Comparison of ENCODE assay signal across 22 cellular contexts in genomic region chr7:4091767-4092166, GRCh38.
DNase-seq lines count a peak whose midpoint lies in the region; ATAC-seq, FAIRE-seq and TF ChIP-seq lines count a peak whose summit lies in the region.
"Had no signal": no experiment of that assay in that cellular context is flagged by ENCODE, and none has a peak within 500 bp of the region (broad histone marks: within the 10 kb centered on the region; RNA-seq: fewer than 3 reads in every experiment).

No MANE protein-coding gene starts in this region.

- no peak for ATAC-seq in GM19023 (IDR thresholded peaks at IDR 0.05; ENCODE audit: unreplicated experiment)

- no peaks in the 10 kb centered on the region for H3K27me3 ChIP-seq in spleen (replicated peaks in 1 of 7)

- TF ChIP-seq POLR2A in spleen (IDR thresholded peaks at IDR 0.05), result no peak

- H3K4me3 ChIP-seq in epithelial cell of proximal tubule (ENCODE audit: low read depth, low read length) (no peak overlapping the region), spleen (no peak overlapping the region)

- DNase-seq in Caki2 (ENCODE audit: low read depth) (peak; percentile 30), HTR-8/SVneo (ENCODE audit: insufficient read length, low spot score) (no peak), epithelial cell of proximal tubule (ENCODE audit: low read depth) (peak; percentile 44), spleen (peak; percentile 42), NCI-H82 (lab: John Stamatoyannopoulos, UW) (no peak), NAMALWA (ENCODE audit: low spot score) (no peak)
- DNase-seq: CD4-positive, alpha-beta T cell; COR-L47; DND-41; GOT3; HCEC 1CT; IMR-90; NCI-H1694; NCI-H2081; NCI-H2171 treated with DMSO at 0.1 percent for 48 hours; NCI-H524 treated with DMSO at 0.1 percent for 48 hours; SIG-M5; SK-N-SH had no signal

- H3K4me1 ChIP-seq in spleen, result peaks cover 0 to 6% (median 0%) of the 10 kb centered on the region in 6 donors

- intact Hi-C loops in spleen (cut with DNase I; ENCODE audit: low total_unique reads), result no loop called here

- in situ Hi-C loops in Caki2 (cut with HindIII; ENCODE audit: low pct_unique_long_range_greater_than_20kb, low sequenced_read_pairs), result no loop called here

- 85 to 91% (median 88%) methylated on average over 12 of the region's 12 CpGs for WGBS in spleen, 5 donors

- H3K27ac ChIP-seq in spleen, result no peak overlapping the region
- H3K27ac ChIP-seq: KMS-11 had no signal

- peaks cover 0 to 20% (median 11%) of the 10 kb centered on the region in 8 donors for H3K9me3 ChIP-seq in spleen

- peaks cover 0 to 15% (median 0%) of the 10 kb centered on the region in 6 donors for H3K36me3 ChIP-seq in spleen

- FAIRE-seq in HTR-8/SVneo (lab: Jason Lieb, UNC), result peak; percentile 52
- FAIRE-seq: G401.6, GM12892 had no signal

- TF ChIP-seq CTCF in epithelial cell of proximal tubule (conservative IDR thresholded peaks at IDR 0.05; ENCODE audit: low read depth, low read length), result no peak
- no peak for TF ChIP-seq CTCF in spleen (IDR thresholded peaks at IDR 0.05 in 8 of 11, conservative IDR thresholded peaks at IDR 0.05 in 3 of 11)

Comparison
In these comparisons a context has a peak if more than half of its experiments do, and no peak if none do; other contexts are left out.
1. DNase-seq: peak in Caki2 (single experiment), epithelial cell of proximal tubule (single experiment) and spleen (single experiment); none in HTR-8/SVneo (single experiment), NCI-H82 (single experiment) and NAMALWA (single experiment).